1 cellular context compared by ENCODE assay signal in the genomic region with DNA sequence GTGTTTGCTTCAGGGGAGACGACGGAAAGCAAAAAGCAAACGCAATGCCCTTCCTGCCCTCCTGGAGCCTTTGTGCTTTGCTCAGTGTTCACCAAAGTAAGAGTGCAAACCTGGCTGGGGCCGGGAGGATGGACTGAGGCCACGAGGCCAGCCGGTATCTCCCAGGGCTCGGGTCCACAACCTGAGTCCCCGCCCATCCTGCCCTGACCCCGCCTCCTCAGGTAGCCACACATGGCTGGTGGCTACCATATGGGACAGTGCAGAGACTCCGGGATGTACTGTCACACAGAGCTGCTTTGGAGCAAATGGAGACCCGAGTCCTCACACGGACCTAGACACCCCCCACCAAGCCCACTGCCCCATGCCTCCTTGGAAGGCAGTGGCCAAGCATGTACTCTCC.
TF ChIP-seq lines count a peak whose summit lies in the region.

No MANE protein-coding gene starts in this region.

TF ChIP-seq in HCT116, 20 proteins besides CTCF, POLR2A, EP300 and RAD21 (continued from another document):
- TF ChIP-seq, protein P1, sequence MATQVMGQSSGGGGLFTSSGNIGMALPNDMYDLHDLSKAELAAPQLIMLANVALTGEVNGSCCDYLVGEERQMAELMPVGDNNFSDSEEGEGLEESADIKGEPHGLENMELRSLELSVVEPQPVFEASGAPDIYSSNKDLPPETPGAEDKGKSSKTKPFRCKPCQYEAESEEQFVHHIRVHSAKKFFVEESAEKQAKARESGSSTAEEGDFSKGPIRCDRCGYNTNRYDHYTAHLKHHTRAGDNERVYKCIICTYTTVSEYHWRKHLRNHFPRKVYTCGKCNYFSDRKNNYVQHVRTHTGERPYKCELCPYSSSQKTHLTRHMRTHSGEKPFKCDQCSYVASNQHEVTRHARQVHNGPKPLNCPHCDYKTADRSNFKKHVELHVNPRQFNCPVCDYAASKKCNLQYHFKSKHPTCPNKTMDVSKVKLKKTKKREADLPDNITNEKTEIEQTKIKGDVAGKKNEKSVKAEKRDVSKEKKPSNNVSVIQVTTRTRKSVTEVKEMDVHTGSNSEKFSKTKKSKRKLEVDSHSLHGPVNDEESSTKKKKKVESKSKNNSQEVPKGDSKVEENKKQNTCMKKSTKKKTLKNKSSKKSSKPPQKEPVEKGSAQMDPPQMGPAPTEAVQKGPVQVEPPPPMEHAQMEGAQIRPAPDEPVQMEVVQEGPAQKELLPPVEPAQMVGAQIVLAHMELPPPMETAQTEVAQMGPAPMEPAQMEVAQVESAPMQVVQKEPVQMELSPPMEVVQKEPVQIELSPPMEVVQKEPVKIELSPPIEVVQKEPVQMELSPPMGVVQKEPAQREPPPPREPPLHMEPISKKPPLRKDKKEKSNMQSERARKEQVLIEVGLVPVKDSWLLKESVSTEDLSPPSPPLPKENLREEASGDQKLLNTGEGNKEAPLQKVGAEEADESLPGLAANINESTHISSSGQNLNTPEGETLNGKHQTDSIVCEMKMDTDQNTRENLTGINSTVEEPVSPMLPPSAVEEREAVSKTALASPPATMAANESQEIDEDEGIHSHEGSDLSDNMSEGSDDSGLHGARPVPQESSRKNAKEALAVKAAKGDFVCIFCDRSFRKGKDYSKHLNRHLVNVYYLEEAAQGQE (IDR thresholded peaks at IDR 0.05; ENCODE audit: low read depth) = no peak
